In the genomic region with DNA sequence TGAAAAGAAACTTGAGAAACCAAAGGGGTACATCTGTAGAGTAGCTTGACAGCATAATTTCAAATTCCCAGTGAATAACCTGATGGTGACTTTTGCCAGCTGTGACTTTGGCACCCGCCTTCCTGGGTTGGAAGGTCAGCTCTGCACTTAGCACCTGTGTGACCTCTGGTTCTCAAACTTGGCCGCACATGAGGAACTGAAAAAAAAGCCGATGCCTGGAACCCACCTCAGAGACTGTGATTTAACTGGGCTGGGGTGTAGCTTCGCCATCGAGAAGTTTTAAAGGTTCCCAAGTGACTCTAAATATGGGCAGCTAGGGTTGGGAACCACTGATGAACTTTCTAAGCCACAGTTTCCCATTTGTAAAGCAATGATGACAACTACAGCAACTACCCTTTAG, we compare ENCODE assay signal across 16 cellular contexts. TPM values are rescaled to one million over a fixed set of nuclear protein-coding genes. Genes with fewer than 3 reads are reported as not detected.
A peak's percentile ranks its signal among the peaks of the same experiment; 100 is the strongest.
DNase-seq lines count a peak whose midpoint lies in the region; ATAC-seq and TF ChIP-seq lines count a peak whose summit lies in the region.
"Had no signal": no experiment of that assay in that cellular context is flagged by ENCODE, and none has a peak within 500 bp of the region (broad histone marks: within the 10 kb centered on the region; RNA-seq: fewer than 3 reads in every experiment).

No MANE protein-coding gene starts in this region.

- H3K36me3 ChIP-seq in HAP-1 (replicated peaks), result no peaks in the 10 kb centered on the region
- H3K36me3 ChIP-seq: BE2C had no signal

- no peaks in the 10 kb centered on the region for H3K9me3 ChIP-seq in HAP-1
- H3K9me3 ChIP-seq: BE2C had no signal

- H3K4me3 ChIP-seq in fibroblast of the aortic adventitia (ENCODE audit: low read depth, low read length), result peak overlapping the region; percentile 34
- H3K4me3 ChIP-seq in dorsolateral prefrontal cortex, result peak overlapping the region in 1 of 59 donors; percentile 23
- H3K4me3 ChIP-seq in HAP-1, result no peak overlapping the region

- H3K27ac ChIP-seq in dorsolateral prefrontal cortex, result no peak overlapping the region

- ATAC-seq in GM18868 (IDR thresholded peaks at IDR 0.05; ENCODE audit: unreplicated experiment) (peak; percentile 69), HG02588 (IDR thresholded peaks at IDR 0.05; ENCODE audit: unreplicated experiment) (peak; percentile 64), HG03565 (IDR thresholded peaks at IDR 0.05; ENCODE audit: unreplicated experiment) (peak; percentile 43), GM21786 (IDR thresholded peaks at IDR 0.05; ENCODE audit: unreplicated experiment) (no peak)
- ATAC-seq: CD8-positive, alpha-beta T cell had no signal

- no peak for DNase-seq in fibroblast of the aortic adventitia (ENCODE audit: low read depth)
- DNase-seq in dorsolateral prefrontal cortex, result no peak
- no peak for DNase-seq in HAP-1 (ENCODE audit: low spot score in 2 of 2)
- no peak for DNase-seq in SIG-M5 treated with dmso at 0.1 percent for 504 hours (lab: John Stamatoyannopoulos, UW; ENCODE audit: unreplicated experiment)
- DNase-seq: BE2C; CD8-positive, alpha-beta T cell; DND-41; GDM1; Karpas-422; NCI-H187 treated with DMSO at 0.1 percent for 48 hours; NCI-H774; SHP77 treated with DMSO at 0.1 percent for 48 hours had no signal

- intact Hi-C loops in dorsolateral prefrontal cortex (cut with DNase I), result no loop called here

- H3K27me3 ChIP-seq in dorsolateral prefrontal cortex (peaks cover 0 to 6% (median 0%) of the 10 kb centered on the region in 45 donors), HAP-1 (ENCODE audit: low read depth) (peaks cover 20% of the 10 kb centered on the region)

- in situ Hi-C loops in HAP-1 (cut with MboI; ENCODE audit: low sequenced_read_pairs), result no loop called here

- no peak for TF ChIP-seq CTCF in fibroblast of the aortic adventitia (IDR thresholded peaks at IDR 0.05; ENCODE audit: insufficient read depth, low read length)
- TF ChIP-seq CTCF in dorsolateral prefrontal cortex (IDR thresholded peaks at IDR 0.05 in 54 of 56, conservative IDR thresholded peaks at IDR 0.05 in 2 of 56; ENCODE audit: low read depth in 1 of 56, partially characterized antibody in 56 of 56), result no peak

- H3K4me1 ChIP-seq in HAP-1, result no peaks in the 10 kb centered on the region
- H3K4me1 ChIP-seq: BE2C had no signal

RNA-seq across cellular contexts. Expression of a gene that starts 6.5 kb away (rescaled TPM):
- total RNA-seq in fibroblast of the aortic adventitia (ENCODE audit: low replicate concordance) (652 and 1,009 TPM in 2 replicates), dorsolateral prefrontal cortex (100 to 1,000 TPM in 28 of 120 experiments, 10 to 100 TPM in 92; 30.0 to 193 (median 79.6) TPM)
- total RNA-seq: CD8-positive, alpha-beta T cell had no signal
